Comparison of ENCODE assay signal across 8 cellular contexts in genomic region chr17:72614871-72615626, GRCh38.
DNase-seq lines count a peak whose midpoint lies in the region; ATAC-seq and TF ChIP-seq lines count a peak whose summit lies in the region.

No MANE protein-coding gene starts in this region.

- ATAC-seq in GM19468 (IDR thresholded peaks at IDR 0.05; ENCODE audit: extremely low read depth, unreplicated experiment) (peak; percentile 39), GM21390 (IDR thresholded peaks at IDR 0.05; ENCODE audit: unreplicated experiment) (no peak)

- DNase-seq in RWPE1 (ENCODE audit: low spot score), result no peak
- peak in 47 of 51 donors; percentile 15 to 91 (median 70) for DNase-seq in hypothalamus (lab: John Stamatoyannopoulos, UW)
- no peak for DNase-seq in NCI-H2196 (lab: John Stamatoyannopoulos, UW; ENCODE audit: unreplicated experiment)
- DNase-seq in NCI-H2029 treated with DMSO at 0.1 percent for 48 hours (lab: John Stamatoyannopoulos, UW), result no peak
- no peak for DNase-seq in NCI-H1436 treated with DMSO at 0.1 percent for 48 hours (lab: John Stamatoyannopoulos, UW)

- POLR2A ChIA-PET in RWPE1 (lab: Yijun Ruan, JAX; ENCODE audit: low non-redundant PET), result no interaction called here

- H3K4me3 ChIP-seq in skin epidermis, result no peak overlapping the region

- TF ChIP-seq CTCF in RWPE1 (conservative IDR thresholded peaks at IDR 0.05; ENCODE audit: low read depth), result no peak

- peak overlapping the region; percentile 74 for H3K27ac ChIP-seq in RWPE1
- H3K27ac ChIP-seq in skin epidermis, result peak overlapping the region in 13 of 21 experiments; percentile 11 to 61 (median 44)

- CTCF ChIA-PET in RWPE1 (lab: Yijun Ruan, JAX), result interaction anchor here (0.7 kb wide), 1 partner anchor 14 kb away, joined by 3 read pairs; no protein-coding TSS in a partner anchor

Comparison
In these comparisons a context has a peak if more than half of its experiments do, and no peak if none do; other contexts are left out.
1. DNase-seq: peak in hypothalamus (47 of 51); none in RWPE1 (single experiment), NCI-H2196 (single experiment), NCI-H2029 treated with DMSO at 0.1 percent for 48 hours (single experiment) and NCI-H1436 treated with DMSO at 0.1 percent for 48 hours (single experiment).